In genomic region chr16:23716484-23716883, GRCh38 we compare ENCODE assay signal across 9 cellular contexts. TPM values are rescaled to one million over a fixed set of nuclear protein-coding genes. Genes with fewer than 3 reads are reported as not detected.
"Had no signal": no experiment of that assay in that cellular context is flagged by ENCODE, and none has a peak within 500 bp of the region (broad histone marks: within the 10 kb centered on the region; RNA-seq: fewer than 3 reads in every experiment).

No MANE protein-coding gene starts in this region.

- H3K4me3 ChIP-seq: GM12878 had no signal

- ATAC-seq: GM12878 had no signal

- FAIRE-seq: G401.6, GM12878, GM12891, GM12892, GM18507, GM19239 had no signal

- DNase-seq: GDM1, GF-D8 had no signal

RNA-seq across cellular contexts. Expression of gene CHP2, which starts 38.3 kb away (rescaled TPM):
- total RNA-seq: G401, GM12878 had no signal
- polyA plus RNA-seq: GM12878 had no signal
